Comparison of ENCODE assay signal across 8 cellular contexts in genomic region chr3:88031543-88032148, GRCh38. TPM values are rescaled to one million over a fixed set of nuclear protein-coding genes. Genes with fewer than 3 reads are reported as not detected.
A peak's percentile ranks its signal among the peaks of the same experiment; 100 is the strongest.
DNase-seq lines count a peak whose midpoint lies in the region; ATAC-seq and TF ChIP-seq lines count a peak whose summit lies in the region.

No MANE protein-coding gene starts in this region.

- POLR2A ChIA-PET in activated B cell treated with CpG ODN at 0.5 μM for 24 hours (lab: Charles Lee): interaction anchor here (1.5 to 2.3 kb wide), 3 partner anchors 25 to 118 kb away, joined by 4 to 28 read pairs (median 16); partner anchors contain the start of genes C3orf38, CGGBP1 and ZNF654

- intact Hi-C loops in activated B cell treated with CpG ODN at 0.5 μM for 24 hours (cut with micrococcal nuclease): loop anchor here (1.0 kb wide), 2 partner anchors 28 to 118 kb away; partner anchors contain the start of genes C3orf38, CGGBP1 and ZNF654

- H3K4me3 Mint-ChIP-seq in activated B cell treated with CpG ODN at 0.5 μM for 24 hours: peak overlapping the region; percentile 84

- H3K4me1 Mint-ChIP-seq in activated B cell treated with CpG ODN at 0.5 μM for 24 hours: peaks cover 41% of the 10 kb centered on the region

- H3K36me3 Mint-ChIP-seq in activated B cell treated with CpG ODN at 0.5 μM for 24 hours (ENCODE audit: low read depth): no peaks in the 10 kb centered on the region

- no peaks in the 10 kb centered on the region for H3K27me3 ChIP-seq in foreskin keratinocyte

- DNase-seq in NOMO-1 treated with DMSO at 0.1 percent for 48 hours (lab: John Stamatoyannopoulos, UW; ENCODE audit: unreplicated experiment) (peak; percentile 36), NOMO-1 treated with dmso at 0.1 percent for 144 hours (lab: John Stamatoyannopoulos, UW; ENCODE audit: unreplicated experiment) (no peak), HuH-7 (ENCODE audit: low spot score) (peak; percentile 10), activated B cell treated with CpG ODN at 0.5 μM for 24 hours (no peak), foreskin keratinocyte (peak; percentile 16 to 37), retina (peak; percentile 17), middle frontal gyrus (ENCODE audit: extremely low spot score, low spot score) (no peak)

- H3K27ac ChIP-seq in foreskin keratinocyte: peak overlapping the region; percentile 72

- peak; percentile 86 for ATAC-seq in GM21529 (IDR thresholded peaks at IDR 0.05; ENCODE audit: unreplicated experiment)
- ATAC-seq in activated B cell treated with CpG ODN at 0.5 μM for 24 hours (ENCODE audit: low read depth): peak; percentile 89
- ATAC-seq in foreskin keratinocyte: peak; percentile 81

- CTCF ChIA-PET in activated B cell treated with CpG ODN at 0.5 μM for 24 hours (lab: Charles Lee): interaction anchor here (0.8 to 1.2 kb wide), 2 partner anchors 27 to 82 kb away, joined by 3 to 5 read pairs; no protein-coding TSS in a partner anchor

- no peaks in the 10 kb centered on the region for H3K27me3 Mint-ChIP-seq in activated B cell treated with CpG ODN at 0.5 μM for 24 hours

- H3K4me1 ChIP-seq in foreskin keratinocyte: peaks cover 7% of the 10 kb centered on the region

- no peaks in the 10 kb centered on the region for H3K9me3 Mint-ChIP-seq in activated B cell treated with CpG ODN at 0.5 μM for 24 hours

- peak overlapping the region; percentile 81 for H3K27ac Mint-ChIP-seq in activated B cell treated with CpG ODN at 0.5 μM for 24 hours

- TF ChIP-seq CTCF in activated B cell treated with CpG ODN at 0.5 μM for 24 hours (IDR thresholded peaks at IDR 0.05) (no peak), foreskin keratinocyte (conservative IDR thresholded peaks at IDR 0.05) (no peak)

RNA-seq across cellular contexts. Expression of gene CGGBP1, which starts 27.2 kb away (rescaled TPM):
- total RNA-seq in activated B cell treated with CpG ODN at 0.5 μM for 24 hours: 84.6 and 90.8 TPM in 2 replicates
- 46.5 and 49.7 TPM in 2 replicates for total RNA-seq in foreskin keratinocyte
- polyA plus RNA-seq in foreskin keratinocyte: 16.3 and 17.5 TPM in 2 replicates

RNA-seq across cellular contexts. Expression of gene ZNF654, which starts 27.4 kb away (rescaled TPM):
- total RNA-seq in activated B cell treated with CpG ODN at 0.5 μM for 24 hours (11.2 and 13.6 TPM in 2 replicates), foreskin keratinocyte (8.5 and 8.6 TPM in 2 replicates)
- polyA plus RNA-seq in foreskin keratinocyte: 1.7 and 2.2 TPM in 2 replicates

Comparison
In these comparisons a context has a peak if more than half of its experiments do, and no peak if none do; other contexts are left out.
1. DNase-seq: peak in NOMO-1 treated with DMSO at 0.1 percent for 48 hours (single experiment), HuH-7 (single experiment), foreskin keratinocyte (2 of 2) and retina (single experiment); none in NOMO-1 treated with dmso at 0.1 percent for 144 hours (single experiment), activated B cell treated with CpG ODN at 0.5 μM for 24 hours (single experiment) and middle frontal gyrus (single experiment).
2. Peak in every context shown above with its lines, with median percentiles within 50 percentile points of each other: ATAC-seq.